In genomic region chr12:89544730-89545184, GRCh38 we compare ENCODE assay signal across 1 cellular context.
TF ChIP-seq lines count a peak whose summit lies in the region.

No MANE protein-coding gene starts in this region.

TF ChIP-seq in A549, 52 proteins besides CTCF, POLR2A, EP300 and RAD21 (continued from another document):
- TF ChIP-seq HES2 (IDR thresholded peaks at IDR 0.05) = no peak
- no peak for TF ChIP-seq E2F6 (IDR thresholded peaks at IDR 0.05; ENCODE audit: borderline replicate concordance, low read depth)
- TF ChIP-seq PBX3 (IDR thresholded peaks at IDR 0.05) = no peak
- no peak for TF ChIP-seq CHD2 (IDR thresholded peaks at IDR 0.05; ENCODE audit: low read length, partially characterized antibody)
TF ChIP-seq in A549: peak in this region for 0.
